ENCODE assay signal across 1 cellular context in genomic region chr3:170419301-170420087, GRCh38.
TF ChIP-seq lines count a peak whose summit lies in the region.

No MANE protein-coding gene starts in this region.

TF ChIP-seq in WTC11, 78 proteins besides CTCF, POLR2A, EP300 and RAD21 (continued from another document and continues in another):
- no peak for TF ChIP-seq ZNF532 (CRISPR knock-in tag; IDR thresholded peaks at IDR 0.05; ENCODE audit: borderline replicate concordance)
- TF ChIP-seq RELA (CRISPR knock-in tag; IDR thresholded peaks at IDR 0.05; ENCODE audit: borderline replicate concordance) = peak; percentile 53; the same call in 1 of the 2 replicates
- TF ChIP-seq GABPB1 (CRISPR knock-in tag; IDR thresholded peaks at IDR 0.05) = no peak
- TF ChIP-seq, protein P1, sequence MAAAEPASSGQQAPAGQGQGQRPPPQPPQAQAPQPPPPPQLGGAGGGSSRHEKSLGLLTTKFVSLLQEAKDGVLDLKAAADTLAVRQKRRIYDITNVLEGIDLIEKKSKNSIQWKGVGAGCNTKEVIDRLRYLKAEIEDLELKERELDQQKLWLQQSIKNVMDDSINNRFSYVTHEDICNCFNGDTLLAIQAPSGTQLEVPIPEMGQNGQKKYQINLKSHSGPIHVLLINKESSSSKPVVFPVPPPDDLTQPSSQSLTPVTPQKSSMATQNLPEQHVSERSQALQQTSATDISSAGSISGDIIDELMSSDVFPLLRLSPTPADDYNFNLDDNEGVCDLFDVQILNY (CRISPR knock-in tag; IDR thresholded peaks at IDR 0.05) = peak; percentile 82; the same call in 1 of the 2 replicates
- 0 out of 2 replicates have a peak, but pooled peaks have one; percentile 35 for TF ChIP-seq ZNF138 (CRISPR knock-in tag; conservative IDR thresholded peaks at IDR 0.05)
- no peak for TF ChIP-seq STAT6 (CRISPR knock-in tag; conservative IDR thresholded peaks at IDR 0.05; ENCODE audit: low read depth)
- no peak for TF ChIP-seq FOXJ3 (CRISPR knock-in tag; IDR thresholded peaks at IDR 0.05; ENCODE audit: borderline replicate concordance)
- no peak for TF ChIP-seq ZNF416 (CRISPR knock-in tag; IDR thresholded peaks at IDR 0.05)
- TF ChIP-seq NFATC4 (CRISPR knock-in tag; IDR thresholded peaks at IDR 0.05) = no peak
- no peak for TF ChIP-seq MLX (CRISPR knock-in tag; IDR thresholded peaks at IDR 0.05)
- TF ChIP-seq MXD4 (CRISPR knock-in tag; IDR thresholded peaks at IDR 0.05; ENCODE audit: borderline replicate concordance) = no peak
- TF ChIP-seq ESRRA (CRISPR knock-in tag; IDR thresholded peaks at IDR 0.05; ENCODE audit: borderline replicate concordance) = peak; percentile 57; the same call in 1 of the 2 replicates
- TF ChIP-seq NR2C2 (CRISPR knock-in tag; IDR thresholded peaks at IDR 0.05) = no peak
- 0 out of 2 replicates have a peak, but pooled peaks have one; percentile 21 for TF ChIP-seq CREM (CRISPR knock-in tag; IDR thresholded peaks at IDR 0.05)
- peak; percentile 34; the same call in 1 of the 2 replicates for TF ChIP-seq SP1 (CRISPR knock-in tag; conservative IDR thresholded peaks at IDR 0.05)
- TF ChIP-seq ZNF396 (CRISPR knock-in tag; IDR thresholded peaks at IDR 0.05; ENCODE audit: borderline replicate concordance) = no peak
- peak; percentile 57; the same call in 1 of the 2 replicates for TF ChIP-seq NFE2L1 (CRISPR knock-in tag; IDR thresholded peaks at IDR 0.05)
- TF ChIP-seq CBFB (CRISPR knock-in tag; IDR thresholded peaks at IDR 0.05; ENCODE audit: low read depth) = no peak
- peak; percentile 14; the same call in 1 of the 2 replicates for TF ChIP-seq ZBTB21 (CRISPR knock-in tag; IDR thresholded peaks at IDR 0.05; ENCODE audit: borderline replicate concordance)
- TF ChIP-seq ERG (CRISPR knock-in tag; IDR thresholded peaks at IDR 0.05) = no peak
- TF ChIP-seq ZNF232 (CRISPR knock-in tag; IDR thresholded peaks at IDR 0.05) = peak; percentile 77; the same call in 1 of the 2 replicates
- no peak for TF ChIP-seq NR1H2 (CRISPR knock-in tag; IDR thresholded peaks at IDR 0.05)
- TF ChIP-seq, protein P2, sequence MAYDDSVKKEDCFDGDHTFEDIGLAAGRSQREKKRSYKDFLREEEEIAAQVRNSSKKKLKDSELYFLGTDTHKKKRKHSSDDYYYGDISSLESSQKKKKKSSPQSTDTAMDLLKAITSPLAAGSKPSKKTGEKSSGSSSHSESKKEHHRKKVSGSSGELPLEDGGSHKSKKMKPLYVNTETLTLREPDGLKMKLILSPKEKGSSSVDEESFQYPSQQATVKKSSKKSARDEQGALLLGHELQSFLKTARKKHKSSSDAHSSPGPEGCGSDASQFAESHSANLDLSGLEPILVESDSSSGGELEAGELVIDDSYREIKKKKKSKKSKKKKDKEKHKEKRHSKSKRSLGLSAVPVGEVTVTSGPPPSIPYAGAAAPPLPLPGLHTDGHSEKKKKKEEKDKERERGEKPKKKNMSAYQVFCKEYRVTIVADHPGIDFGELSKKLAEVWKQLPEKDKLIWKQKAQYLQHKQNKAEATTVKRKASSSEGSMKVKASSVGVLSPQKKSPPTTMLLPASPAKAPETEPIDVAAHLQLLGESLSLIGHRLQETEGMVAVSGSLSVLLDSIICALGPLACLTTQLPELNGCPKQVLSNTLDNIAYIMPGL (CRISPR knock-in tag; IDR thresholded peaks at IDR 0.05) = 0 out of 2 replicates have a peak, but pooled peaks have one; percentile 52
- TF ChIP-seq EMX1 (CRISPR knock-in tag; IDR thresholded peaks at IDR 0.05) = no peak
- TF ChIP-seq ZNF317 (CRISPR knock-in tag; IDR thresholded peaks at IDR 0.05; ENCODE audit: borderline replicate concordance, low read depth) = 0 out of 2 replicates have a peak, but pooled peaks have one; percentile 48
- TF ChIP-seq TEAD4 (CRISPR knock-in tag; IDR thresholded peaks at IDR 0.05) = no peak
- TF ChIP-seq SMAD4 (CRISPR knock-in tag; IDR thresholded peaks at IDR 0.05) = no peak
- no peak for TF ChIP-seq GTF2I (CRISPR knock-in tag; conservative IDR thresholded peaks at IDR 0.05)
- TF ChIP-seq ZNF425 (CRISPR knock-in tag; conservative IDR thresholded peaks at IDR 0.05) = no peak
- 0 out of 2 replicates have a peak, but pooled peaks have one; percentile 58 for TF ChIP-seq ZNF263 (CRISPR knock-in tag; IDR thresholded peaks at IDR 0.05; ENCODE audit: low read depth)
- TF ChIP-seq ZNF281 (CRISPR knock-in tag; IDR thresholded peaks at IDR 0.05) = 0 out of 2 replicates have a peak, but pooled peaks have one; percentile 61
- TF ChIP-seq AFF4 (CRISPR knock-in tag; IDR thresholded peaks at IDR 0.05; ENCODE audit: borderline replicate concordance) = no peak; the same call in 1 of the 2 replicates
- TF ChIP-seq JUN (CRISPR knock-in tag; IDR thresholded peaks at IDR 0.05) = 0 out of 2 replicates have a peak, but pooled peaks have one; percentile 78
- TF ChIP-seq, protein P3, sequence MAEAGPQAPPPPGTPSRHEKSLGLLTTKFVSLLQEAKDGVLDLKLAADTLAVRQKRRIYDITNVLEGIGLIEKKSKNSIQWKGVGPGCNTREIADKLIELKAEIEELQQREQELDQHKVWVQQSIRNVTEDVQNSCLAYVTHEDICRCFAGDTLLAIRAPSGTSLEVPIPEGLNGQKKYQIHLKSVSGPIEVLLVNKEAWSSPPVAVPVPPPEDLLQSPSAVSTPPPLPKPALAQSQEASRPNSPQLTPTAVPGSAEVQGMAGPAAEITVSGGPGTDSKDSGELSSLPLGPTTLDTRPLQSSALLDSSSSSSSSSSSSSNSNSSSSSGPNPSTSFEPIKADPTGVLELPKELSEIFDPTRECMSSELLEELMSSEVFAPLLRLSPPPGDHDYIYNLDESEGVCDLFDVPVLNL (CRISPR knock-in tag; IDR thresholded peaks at IDR 0.05; ENCODE audit: borderline replicate concordance, low read depth) = no peak
